ENCODE assay signal across 2 cellular contexts in genomic region chr13:28531956-28532225, GRCh38.
TF ChIP-seq lines count a peak whose summit lies in the region.

No MANE protein-coding gene starts in this region.

TF ChIP-seq in SK-N-SH, 30 proteins besides CTCF, POLR2A, EP300 and RAD21 (continued from another document):
- TF ChIP-seq RXRA (IDR thresholded peaks at IDR 0.05; ENCODE audit: borderline replicate concordance, low read depth) (no peak), REST (IDR thresholded peaks at IDR 0.05; ENCODE audit: low read depth, low read length) (no peak), MEF2A (IDR thresholded peaks at IDR 0.05; ENCODE audit: borderline replicate concordance, low read depth) (no peak), NRF1 (IDR thresholded peaks at IDR 0.05; ENCODE audit: low read depth, low read length) (no peak), NFIC (IDR thresholded peaks at IDR 0.05; ENCODE audit: borderline replicate concordance) (no peak), USF2 (IDR thresholded peaks at IDR 0.05; ENCODE audit: borderline replicate concordance, low read depth, low read length) (no peak), JUND (IDR thresholded peaks at IDR 0.05) (no peak), MAX (IDR thresholded peaks at IDR 0.05; ENCODE audit: low read depth) (no peak), FOSL2 (IDR thresholded peaks at IDR 0.05; ENCODE audit: borderline replicate concordance, low read depth) (no peak), POLR2AphosphoS5 (IDR thresholded peaks at IDR 0.05; ENCODE audit: low read depth, low read length) (no peak)
TF ChIP-seq in SK-N-SH: peak in this region for 0.

TF ChIP-seq in SK-N-SH treated with all-trans-retinoic acid at 6 μM for 48 hours, 23 proteins besides CTCF, POLR2A, EP300 and RAD21 (continued from another document):
- no peak for TF ChIP-seq CREB5 (CRISPR knock-in tag; IDR thresholded peaks at IDR 0.05; ENCODE audit: low read depth)
- TF ChIP-seq ZNF70 (CRISPR knock-in tag; IDR thresholded peaks at IDR 0.05), result no peak
- TF ChIP-seq ESRRG (CRISPR knock-in tag; IDR thresholded peaks at IDR 0.05), result no peak
- TF ChIP-seq PPARA (CRISPR knock-in tag; IDR thresholded peaks at IDR 0.05; ENCODE audit: borderline replicate concordance), result no peak
- TF ChIP-seq OSR1 (CRISPR knock-in tag; IDR thresholded peaks at IDR 0.05), result no peak
- TF ChIP-seq ZNF565 (CRISPR knock-in tag; conservative IDR thresholded peaks at IDR 0.05; ENCODE audit: low read depth), result no peak
- TF ChIP-seq TSHZ2 (CRISPR knock-in tag; IDR thresholded peaks at IDR 0.05), result no peak
- TF ChIP-seq GLIS3 (CRISPR knock-in tag; IDR thresholded peaks at IDR 0.05), result no peak
- TF ChIP-seq ARNTL (CRISPR knock-in tag; IDR thresholded peaks at IDR 0.05; ENCODE audit: borderline replicate concordance, low read depth), result no peak
- no peak for TF ChIP-seq ZFP30 (CRISPR knock-in tag; IDR thresholded peaks at IDR 0.05)
TF ChIP-seq in SK-N-SH treated with all-trans-retinoic acid at 6 μM for 48 hours: peak in this region for 0.
